Comparison of ENCODE assay signal across 13 cellular contexts in genomic region chr22:35498446-35498845, GRCh38. TPM values are rescaled to one million over a fixed set of nuclear protein-coding genes. Genes with fewer than 3 reads are reported as not detected.
A peak's percentile ranks its signal among the peaks of the same experiment; 100 is the strongest.
DNase-seq lines count a peak whose midpoint lies in the region; ATAC-seq and TF ChIP-seq lines count a peak whose summit lies in the region.
"Had no signal": no experiment of that assay in that cellular context is flagged by ENCODE, and none has a peak within 500 bp of the region (broad histone marks: within the 10 kb centered on the region; RNA-seq: fewer than 3 reads in every experiment).

No MANE protein-coding gene starts in this region.

- H3K27ac ChIP-seq in gastroesophageal sphincter (peak overlapping the region in 3 of 4 donors; percentile 0 to 74 (median 68)), colonic mucosa (no peak overlapping the region)
- H3K27ac ChIP-seq: 22Rv1; A549; BLaER1 treated with 17β-estradiol and CSF1 and Interleukin-3, amounts not matched to agents 10 nM and 100 nM had no signal

- DNase-seq in DMS 273 (lab: John Stamatoyannopoulos, UW; ENCODE audit: unreplicated experiment) (peak; percentile 30), DMS 273 treated with DMSO at 0.1 percent for 48 hours (lab: John Stamatoyannopoulos, UW) (no peak), omental fat pad (ENCODE audit: low spot score) (no peak), colonic mucosa (no peak), hypothalamus (lab: John Stamatoyannopoulos, UW) (no peak)
- DNase-seq: Calu3; CD8-positive, alpha-beta T cell; H9 had no signal

- no peak for TF ChIP-seq POLR2A in gastroesophageal sphincter (IDR thresholded peaks at IDR 0.05)

- ATAC-seq in gastroesophageal sphincter (no peak), omental fat pad (ENCODE audit: low FRiP score) (peak; percentile 19), HG03039 (IDR thresholded peaks at IDR 0.05; ENCODE audit: unreplicated experiment) (no peak)
- ATAC-seq: CD8-positive, alpha-beta T cell had no signal

- 11 to 13% methylated on average over 3 to 9 of the region's 9 CpGs for WGBS in gastroesophageal sphincter (ENCODE audit: low coverage in 1 of 2), 2 donors

- no peaks in the 10 kb centered on the region for H3K36me3 ChIP-seq in gastroesophageal sphincter
- no peaks in the 10 kb centered on the region for H3K36me3 ChIP-seq in colonic mucosa
- H3K36me3 ChIP-seq: BLaER1 treated with 17β-estradiol and CSF1 and Interleukin-3, amounts not matched to agents 10 nM and 100 nM had no signal

- no peak for TF ChIP-seq CTCF in gastroesophageal sphincter (IDR thresholded peaks at IDR 0.05)
- TF ChIP-seq CTCF in omental fat pad (IDR thresholded peaks at IDR 0.05), result no peak
- no peak for TF ChIP-seq CTCF in colonic mucosa (IDR thresholded peaks at IDR 0.05)

- H3K9ac ChIP-seq in colonic mucosa (ENCODE audit: low read depth in 2 of 2, low read length in 2 of 2), result no peak overlapping the region
- H3K9ac ChIP-seq: BLaER1 treated with 17β-estradiol and CSF1 and Interleukin-3, amounts not matched to agents 10 nM and 100 nM had no signal

- peaks cover 0 to 28% (median 5%) of the 10 kb centered on the region in 3 donors for H3K4me1 ChIP-seq in gastroesophageal sphincter
- no peaks in the 10 kb centered on the region for H3K4me1 ChIP-seq in colonic mucosa
- H3K4me1 ChIP-seq: A549 had no signal

- H3K27me3 ChIP-seq in gastroesophageal sphincter (no peaks in the 10 kb centered on the region), colonic mucosa (no peaks in the 10 kb centered on the region)
- H3K27me3 ChIP-seq: BLaER1 treated with 17β-estradiol and CSF1 and Interleukin-3, amounts not matched to agents 10 nM and 100 nM had no signal

- intact Hi-C loops in colonic mucosa (cut with DNase I), result no loop called here

- H3K4me3 ChIP-seq in gastroesophageal sphincter (no peak overlapping the region), colonic mucosa (no peak overlapping the region)
- H3K4me3 ChIP-seq: A549; BLaER1 treated with 17β-estradiol and CSF1 and Interleukin-3, amounts not matched to agents 10 nM and 100 nM had no signal

- no peak for TF ChIP-seq EP300 in gastroesophageal sphincter (IDR thresholded peaks at IDR 0.05)

- H3K9me3 ChIP-seq in gastroesophageal sphincter, result no peaks in the 10 kb centered on the region
- no peaks in the 10 kb centered on the region for H3K9me3 ChIP-seq in colonic mucosa
- H3K9me3 ChIP-seq: A549 had no signal

RNA-seq across cellular contexts. Expression of gene RASD2, which starts 42.2 kb away (rescaled TPM):
- total RNA-seq in gastroesophageal sphincter (10 to 100 TPM in 2 of 4 donors, 1 to 10 TPM in 2; 4.7 to 45.9 (median 16.0) TPM), omental fat pad (1 to 10 TPM in 1 of 4 donors, under 1 TPM in 3; 0.19 to 2.8 (median 0.57) TPM), colonic mucosa (10 to 100 TPM in 1 of 2 donors, 1 to 10 TPM in 1; 4.2 to 10.2 TPM)
